In genomic region chr3:105904251-105904650, GRCh38 we compare ENCODE assay signal across 13 cellular contexts. TPM values are rescaled to one million over a fixed set of nuclear protein-coding genes. Genes with fewer than 3 reads are reported as not detected.
A peak's percentile ranks its signal among the peaks of the same experiment; 100 is the strongest.
DNase-seq lines count a peak whose midpoint lies in the region; ATAC-seq and TF ChIP-seq lines count a peak whose summit lies in the region.
"Had no signal": no experiment of that assay in that cellular context is flagged by ENCODE, and none has a peak within 500 bp of the region (broad histone marks: within the 10 kb centered on the region; RNA-seq: fewer than 3 reads in every experiment).

No MANE protein-coding gene starts in this region.

- peak; percentile 58 for DNase-seq in AG10803 (ENCODE audit: low read depth)
- peak; percentile 29 for DNase-seq in GM23248
- DNase-seq in astrocyte of the hippocampus (ENCODE audit: low read depth, low spot score) = peak; percentile 26
- peak; percentile 65 for DNase-seq in fibroblast of the aortic adventitia (ENCODE audit: low read depth)
- no peak for DNase-seq in activated CD8-positive, alpha-beta memory T cell treated with anti-CD3 and anti-CD28 coated beads, Interleukin-2, amount 50 U/mL, for 48 hours
- DNase-seq: 8988T; CD4-positive, CD25-positive, alpha-beta regulatory T cell; HFFc6 had no signal

- H3K36me3 ChIP-seq in GM23248 (ENCODE audit: low read depth) = no peaks in the 10 kb centered on the region

- no peaks in the 10 kb centered on the region for H3K27me3 ChIP-seq in GM23248 (replicated peaks; ENCODE audit: insufficient read depth)

- no peaks in the 10 kb centered on the region for H3K9me3 ChIP-seq in GM23248 (ENCODE audit: low read depth)

- H3K4me3 ChIP-seq in AG10803 (ENCODE audit: low read length) (no peak overlapping the region), GM23248 (no peak overlapping the region), fibroblast of the aortic adventitia (ENCODE audit: low read depth, low read length) (no peak overlapping the region)
- H3K4me3 ChIP-seq: GM12878 had no signal

- in situ Hi-C loops in GM23248 (cut with MboI) = no loop called here

- no peaks in the 10 kb centered on the region for H3K9me2 ChIP-seq in GM23248 (ENCODE audit: insufficient read depth)

- peaks cover 18% of the 10 kb centered on the region; the same call in 1 of the 2 replicates for H3F3A ChIP-seq in GM23248 (ENCODE audit: insufficient read depth)

- TF ChIP-seq CTCF in AG10803 (conservative IDR thresholded peaks at IDR 0.05; ENCODE audit: low read length) (no peak), fibroblast of the aortic adventitia (IDR thresholded peaks at IDR 0.05; ENCODE audit: insufficient read depth, low read length) (no peak)

- H3K79me2 ChIP-seq in GM23248 (ENCODE audit: insufficient read depth) = no peaks in the 10 kb centered on the region

- H3K27ac ChIP-seq in GM23248 = no peak overlapping the region; the same call in 1 of the 2 replicates

- peak overlapping the region; percentile 11; the same call in 1 of the 2 replicates for H2AFZ ChIP-seq in GM23248

- H3K4me2 ChIP-seq in GM23248 (ENCODE audit: unreplicated experiment) = no peak overlapping the region

- no peaks in the 10 kb centered on the region for H4K20me1 ChIP-seq in GM23248 (ENCODE audit: insufficient read depth)

- H3K9ac ChIP-seq in GM23248 = no peak overlapping the region

- H3K4me1 ChIP-seq in GM23248 (ENCODE audit: insufficient read depth) = peaks cover 48% of the 10 kb centered on the region

- 98 to 100% methylated on average over 1 of the region's 1 CpG for WGBS in GM23248 (ENCODE audit: low coverage in 1 of 2, low lambda C conversion rate in 2 of 2, missing lambda C conversion rate in 2 of 2), 2 experiments

- ATAC-seq in GM18502 (IDR thresholded peaks at IDR 0.05; ENCODE audit: poor library complexity, unreplicated experiment) = no peak
- ATAC-seq in GM19463 (IDR thresholded peaks at IDR 0.05; ENCODE audit: unreplicated experiment) = no peak
- no peak for ATAC-seq in HG03342 (IDR thresholded peaks at IDR 0.05; ENCODE audit: unreplicated experiment)
- ATAC-seq: GM12878, HepG2 had no signal

RNA-seq across cellular contexts. Expression of gene CBLB, which starts 35.4 kb away (rescaled TPM):
- 36.6 and 60.7 TPM in 2 replicates for total RNA-seq in GM23248 (2014; rRNA removed; shearing (Covaris generic))
- 36.4 and 41.9 TPM in 2 replicates for polyA plus RNA-seq in GM23248 (2016; fragmentation: Nextera tagmentation; extraction: Ambion mirVana)
- total RNA-seq in fibroblast of the aortic adventitia (ENCODE audit: low replicate concordance) = 63.9 and 70.3 TPM in 2 replicates
